12 cellular contexts compared by ENCODE assay signal in genomic region chr17:79943354-79944241, GRCh38.
DNase-seq lines count a peak whose midpoint lies in the region; ATAC-seq and TF ChIP-seq lines count a peak whose summit lies in the region.
"Had no signal": no experiment of that assay in that cellular context is flagged by ENCODE, and none has a peak within 500 bp of the region (broad histone marks: within the 10 kb centered on the region; RNA-seq: fewer than 3 reads in every experiment).

No MANE protein-coding gene starts in this region.

- POLR2A ChIA-PET in activated CD8-positive, alpha-beta T cell treated with anti-CD3 and anti-CD28 coated beads, Interleukin-2, amount 10 ng/mL, durations not matched to agents 7 days and 5 days (lab: Charles Lee) = no interaction called here

- H3K36me3 Mint-ChIP-seq in activated CD4-positive, alpha-beta T cell treated with anti-CD3 and anti-CD28 coated beads, Interleukin-2, amount 10 ng/mL, durations not matched to agents 24 days and 14 days (ENCODE audit: low read depth) = no peaks in the 10 kb centered on the region
- no peaks in the 10 kb centered on the region for H3K36me3 Mint-ChIP-seq in activated CD8-positive, alpha-beta T cell treated with anti-CD3 and anti-CD28 coated beads, Interleukin-2, amount 10 ng/mL, durations not matched to agents 7 days and 5 days (ENCODE audit: low read depth)
- H3K36me3 Mint-ChIP-seq in immature natural killer cell = no peaks in the 10 kb centered on the region
- no peaks in the 10 kb centered on the region for H3K36me3 Mint-ChIP-seq in stimulated activated effector memory CD8-positive, alpha-beta T cell treated with anti-CD3 and anti-CD28 coated beads, Interleukin-12 subunit alpha, Interleukin-12 subunit beta, amount 100 ng/mL, for 72 hours

- H3K27me3 Mint-ChIP-seq in activated CD4-positive, alpha-beta T cell treated with anti-CD3 and anti-CD28 coated beads, Interleukin-2, amount 10 ng/mL, durations not matched to agents 24 days and 14 days = peaks cover 3% of the 10 kb centered on the region
- no peaks in the 10 kb centered on the region for H3K27me3 Mint-ChIP-seq in activated CD8-positive, alpha-beta T cell treated with anti-CD3 and anti-CD28 coated beads, Interleukin-2, amount 10 ng/mL, durations not matched to agents 7 days and 5 days (ENCODE audit: low read depth)
- H3K27me3 Mint-ChIP-seq in immature natural killer cell (ENCODE audit: low read depth in 3 of 3) = peaks cover 0 to 2% (median 2%) of the 10 kb centered on the region in 3 donors

- DNase-seq in activated CD4-positive, alpha-beta T cell treated with anti-CD3 and anti-CD28 coated beads, Interleukin-2, amount 10 ng/mL, durations not matched to agents 24 days and 14 days = no peak
- DNase-seq in activated CD4-positive, alpha-beta T cell treated with anti-CD3 and anti-CD28 coated beads for 1 hour = no peak
- DNase-seq in activated CD8-positive, alpha-beta T cell treated with anti-CD3 and anti-CD28 coated beads, Interleukin-2, amount 10 ng/mL, durations not matched to agents 7 days and 5 days = no peak
- no peak for DNase-seq in immature natural killer cell
- DNase-seq in stimulated activated effector memory CD8-positive, alpha-beta T cell treated with anti-CD3 and anti-CD28 coated beads, Interleukin-12 subunit alpha, Interleukin-12 subunit beta, amount 100 ng/mL, for 72 hours (ENCODE audit: low spot score in 2 of 2) = no peak
- DNase-seq in DMS114 treated with DMSO at 0.1 percent for 48 hours (lab: John Stamatoyannopoulos, UW; ENCODE audit: unreplicated experiment) = no peak
- DNase-seq: foreskin melanocyte, NCI-H1105, NCI-H510A treated with DMSO at 0.1 percent for 48 hours had no signal

- no peak for TF ChIP-seq POLR2A in GM18505 (IDR thresholded peaks at IDR 0.05; ENCODE audit: borderline replicate concordance, extremely low read depth, insufficient read depth, insufficient read length)

- H3K4me1 Mint-ChIP-seq in activated CD4-positive, alpha-beta T cell treated with anti-CD3 and anti-CD28 coated beads, Interleukin-2, amount 10 ng/mL, durations not matched to agents 24 days and 14 days = peaks cover 7% of the 10 kb centered on the region
- peaks cover 19% of the 10 kb centered on the region for H3K4me1 Mint-ChIP-seq in activated CD8-positive, alpha-beta T cell treated with anti-CD3 and anti-CD28 coated beads, Interleukin-2, amount 10 ng/mL, durations not matched to agents 7 days and 5 days (ENCODE audit: low read depth)
- peaks cover 9 to 11% of the 10 kb centered on the region in 2 donors for H3K4me1 Mint-ChIP-seq in immature natural killer cell
- H3K4me1 Mint-ChIP-seq in stimulated activated effector memory CD8-positive, alpha-beta T cell treated with anti-CD3 and anti-CD28 coated beads, Interleukin-12 subunit alpha, Interleukin-12 subunit beta, amount 100 ng/mL, for 72 hours = peaks cover 8% of the 10 kb centered on the region
- H3K4me1 Mint-ChIP-seq: nephron had no signal

- H3K9me3 Mint-ChIP-seq in activated CD4-positive, alpha-beta T cell treated with anti-CD3 and anti-CD28 coated beads, Interleukin-2, amount 10 ng/mL, durations not matched to agents 24 days and 14 days = no peaks in the 10 kb centered on the region
- H3K9me3 Mint-ChIP-seq in activated CD8-positive, alpha-beta T cell treated with anti-CD3 and anti-CD28 coated beads, Interleukin-2, amount 10 ng/mL, durations not matched to agents 7 days and 5 days (ENCODE audit: insufficient read depth) = no peaks in the 10 kb centered on the region
- H3K9me3 Mint-ChIP-seq in immature natural killer cell = no peaks in the 10 kb centered on the region
- H3K9me3 Mint-ChIP-seq in stimulated activated effector memory CD8-positive, alpha-beta T cell treated with anti-CD3 and anti-CD28 coated beads, Interleukin-12 subunit alpha, Interleukin-12 subunit beta, amount 100 ng/mL, for 72 hours = no peaks in the 10 kb centered on the region
- H3K9me3 Mint-ChIP-seq: nephron had no signal

- CTCF ChIA-PET in activated CD8-positive, alpha-beta T cell treated with anti-CD3 and anti-CD28 coated beads, Interleukin-2, amount 10 ng/mL, durations not matched to agents 7 days and 5 days (lab: Charles Lee) = no interaction called here

- peak overlapping the region; percentile 22 for H3K27ac Mint-ChIP-seq in activated CD4-positive, alpha-beta T cell treated with anti-CD3 and anti-CD28 coated beads, Interleukin-2, amount 10 ng/mL, durations not matched to agents 24 days and 14 days
- peak overlapping the region; percentile 89 for H3K27ac Mint-ChIP-seq in activated CD8-positive, alpha-beta T cell treated with anti-CD3 and anti-CD28 coated beads, Interleukin-2, amount 10 ng/mL, durations not matched to agents 7 days and 5 days
- H3K27ac Mint-ChIP-seq in immature natural killer cell = peak overlapping the region in 3 of 6 donors; percentile 77 to 89 (median 78)
- peak overlapping the region; percentile 86 for H3K27ac Mint-ChIP-seq in stimulated activated effector memory CD8-positive, alpha-beta T cell treated with anti-CD3 and anti-CD28 coated beads, Interleukin-12 subunit alpha, Interleukin-12 subunit beta, amount 100 ng/mL, for 72 hours
- H3K27ac Mint-ChIP-seq: nephron had no signal

- H3K4me3 Mint-ChIP-seq in activated CD4-positive, alpha-beta T cell treated with anti-CD3 and anti-CD28 coated beads, Interleukin-2, amount 10 ng/mL, durations not matched to agents 24 days and 14 days = peak overlapping the region; percentile 2
- H3K4me3 Mint-ChIP-seq in activated CD8-positive, alpha-beta T cell treated with anti-CD3 and anti-CD28 coated beads, Interleukin-2, amount 10 ng/mL, durations not matched to agents 7 days and 5 days = peak overlapping the region; percentile 63
- H3K4me3 Mint-ChIP-seq in immature natural killer cell = peak overlapping the region; percentile 36 to 73 (median 64)
- peak overlapping the region; percentile 34 for H3K4me3 Mint-ChIP-seq in stimulated activated effector memory CD8-positive, alpha-beta T cell treated with anti-CD3 and anti-CD28 coated beads, Interleukin-12 subunit alpha, Interleukin-12 subunit beta, amount 100 ng/mL, for 72 hours
- H3K4me3 Mint-ChIP-seq: nephron had no signal

- intact Hi-C loops in activated CD4-positive, alpha-beta T cell treated with anti-CD3 and anti-CD28 coated beads, Interleukin-2, amount 10 ng/mL, durations not matched to agents 24 days and 14 days (cut with micrococcal nuclease) = loop anchor here (10.0 kb wide), 1 partner anchor 69 kb away; no protein-coding TSS in a partner anchor

- no peak for ATAC-seq in activated CD8-positive, alpha-beta T cell treated with anti-CD3 and anti-CD28 coated beads, Interleukin-2, amount 10 ng/mL, durations not matched to agents 7 days and 5 days
- no peak for ATAC-seq in stimulated activated effector memory CD8-positive, alpha-beta T cell treated with anti-CD3 and anti-CD28 coated beads, Interleukin-12 subunit alpha, Interleukin-12 subunit beta, amount 100 ng/mL, for 72 hours
- ATAC-seq in SK-N-SH treated with all-trans-retinoic acid at 6 μM for 48 hours (no peak), GM18505 (IDR thresholded peaks at IDR 0.05; ENCODE audit: unreplicated experiment) (no peak)

TF ChIP-seq in SK-N-SH treated with all-trans-retinoic acid at 6 μM for 48 hours, 23 proteins besides CTCF, POLR2A, EP300 and RAD21:
- no peak for TF ChIP-seq ARNTL (CRISPR knock-in tag; IDR thresholded peaks at IDR 0.05; ENCODE audit: borderline replicate concordance, low read depth)
- no peak for TF ChIP-seq PPARA (CRISPR knock-in tag; IDR thresholded peaks at IDR 0.05; ENCODE audit: borderline replicate concordance)
- no peak for TF ChIP-seq ZC3H10 (CRISPR knock-in tag; IDR thresholded peaks at IDR 0.05)
- TF ChIP-seq TOX (CRISPR knock-in tag; IDR thresholded peaks at IDR 0.05; ENCODE audit: borderline replicate concordance) = no peak
- TF ChIP-seq OSR1 (CRISPR knock-in tag; IDR thresholded peaks at IDR 0.05) = no peak
- no peak for TF ChIP-seq CSRNP3 (CRISPR knock-in tag; IDR thresholded peaks at IDR 0.05)
- TF ChIP-seq RARB (CRISPR knock-in tag; IDR thresholded peaks at IDR 0.05) = no peak
- no peak for TF ChIP-seq GLIS3 (CRISPR knock-in tag; IDR thresholded peaks at IDR 0.05)
- TF ChIP-seq CSDC2 (CRISPR knock-in tag; IDR thresholded peaks at IDR 0.05) = no peak

Comparison
In these comparisons a context has a peak if more than half of its experiments do, and no peak if none do; other contexts are left out.
1. H3K4me3 Mint-ChIP-seq: peak in every context shown above with its lines; median percentile 64 in immature natural killer cell; 63 in activated CD8-positive, alpha-beta T cell treated with anti-CD3 and anti-CD28 coated beads, Interleukin-2, amount 10 ng/mL, durations not matched to agents 7 days and 5 days; 34 in stimulated activated effector memory CD8-positive, alpha-beta T cell treated with anti-CD3 and anti-CD28 coated beads, Interleukin-12 subunit alpha, Interleukin-12 subunit beta, amount 100 ng/mL, for 72 hours; 2 in activated CD4-positive, alpha-beta T cell treated with anti-CD3 and anti-CD28 coated beads, Interleukin-2, amount 10 ng/mL, durations not matched to agents 24 days and 14 days.